ENCODE assay signal across 8 cellular contexts in the genomic region with DNA sequence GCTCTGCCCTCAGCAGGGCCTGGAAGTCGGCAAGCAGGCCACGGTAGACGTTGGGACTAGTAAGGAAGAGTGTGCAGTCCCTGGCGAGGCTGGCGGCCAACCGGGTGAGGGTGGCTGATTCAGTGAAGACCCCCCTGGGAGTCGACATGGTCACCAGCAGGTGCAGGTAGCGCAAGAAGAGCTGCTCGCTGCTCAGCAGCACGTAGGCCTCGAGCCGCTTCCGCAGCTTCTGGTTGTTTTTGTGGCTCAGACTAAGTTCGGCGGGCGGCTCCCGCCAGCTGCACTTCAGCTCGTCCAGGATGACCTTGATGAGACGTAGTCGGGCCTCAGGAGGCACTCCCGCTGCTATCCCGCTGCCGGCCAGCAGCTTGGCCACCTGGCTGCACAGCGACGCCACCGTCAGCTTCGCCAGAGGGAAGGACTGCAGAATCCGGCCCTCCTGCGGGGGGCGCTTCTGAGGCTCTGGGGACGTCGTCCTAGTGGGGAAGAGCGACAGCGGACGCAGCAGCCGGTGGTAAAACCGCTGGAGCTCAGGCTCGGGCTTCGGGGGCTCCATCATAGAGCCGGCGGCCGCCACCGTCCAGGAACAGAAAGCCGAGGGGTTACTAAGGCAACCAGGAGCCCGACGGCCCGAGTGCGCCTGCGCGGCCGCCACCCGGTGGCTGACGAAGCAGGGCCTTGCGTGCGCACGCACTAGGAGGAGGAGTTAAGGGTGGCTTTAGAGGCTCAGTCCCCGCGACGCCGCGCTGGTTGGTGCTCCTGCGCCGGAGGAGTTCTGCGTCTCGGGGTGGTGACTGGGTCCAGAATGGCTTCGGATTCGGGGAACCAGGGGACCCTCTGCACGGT. TPM values are rescaled to one million over a fixed set of nuclear protein-coding genes. Genes with fewer than 3 reads are reported as not detected.
DNase-seq lines count a peak whose midpoint lies in the region; ATAC-seq and TF ChIP-seq lines count a peak whose summit lies in the region.

CCDC87 (minus strand) TSS at position 607 of the 846 bp plus-strand sequence; CDS start at position 559, 48 bp downstream.
A gene with protein sequence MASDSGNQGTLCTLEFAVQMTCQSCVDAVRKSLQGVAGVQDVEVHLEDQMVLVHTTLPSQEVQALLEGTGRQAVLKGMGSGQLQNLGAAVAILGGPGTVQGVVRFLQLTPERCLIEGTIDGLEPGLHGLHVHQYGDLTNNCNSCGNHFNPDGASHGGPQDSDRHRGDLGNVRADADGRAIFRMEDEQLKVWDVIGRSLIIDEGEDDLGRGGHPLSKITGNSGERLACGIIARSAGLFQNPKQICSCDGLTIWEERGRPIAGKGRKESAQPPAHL (plus strand): TSS at position 729 of the 846 bp plus-strand sequence. CDS start 77 bp downstream, at position 806.

- ATAC-seq in GM21786 (IDR thresholded peaks at IDR 0.05; ENCODE audit: unreplicated experiment), result peak; percentile 86
- peak; percentile 99 for ATAC-seq in Panc1
- peak; percentile 96 to 97 (median 96) for ATAC-seq in natural killer cell

- POLR2A ChIA-PET in Panc1 (lab: Charles Lee), result interaction anchor here (0.7 kb wide), 1 partner anchor 51 kb away, joined by 4 read pairs; no protein-coding TSS in a partner anchor

- H3K36me3 ChIP-seq in KOPT-K1 (ENCODE audit: insufficient read depth, low read length) (no peaks in the 10 kb centered on the region), Panc1 (ENCODE audit: control insufficient read depth, insufficient read depth, low read length) (no peaks in the 10 kb centered on the region)

- H3K9me3 Mint-ChIP-seq in activated T-helper 1 cell treated with anti-CD3 and anti-CD28 coated beads, Interleukin-12 subunit alpha, Interleukin-12 subunit beta, Interleukin-2, Interleukin-4 antibody, amounts not matched to agents 30 ng/mL and 10 ng/mL and 1 ng/mL, durations not matched to agents 14 hours and 24 hours and 36 hours, result no peaks in the 10 kb centered on the region
- H3K9me3 Mint-ChIP-seq in natural killer cell, result no peaks in the 10 kb centered on the region

- peak within 1 kb of the TSS; percentile 97 for H3K27ac Mint-ChIP-seq in activated T-helper 1 cell treated with anti-CD3 and anti-CD28 coated beads, Interleukin-12 subunit alpha, Interleukin-12 subunit beta, Interleukin-2, Interleukin-4 antibody, amounts not matched to agents 30 ng/mL and 10 ng/mL and 1 ng/mL, durations not matched to agents 14 hours and 24 hours and 36 hours
- peak within 1 kb of the TSS; percentile 98 to 100 for H3K27ac Mint-ChIP-seq in natural killer cell

- H3K4me3 Mint-ChIP-seq in activated T-helper 1 cell treated with anti-CD3 and anti-CD28 coated beads, Interleukin-12 subunit alpha, Interleukin-12 subunit beta, Interleukin-2, Interleukin-4 antibody, amounts not matched to agents 30 ng/mL and 10 ng/mL and 1 ng/mL, durations not matched to agents 14 hours and 24 hours and 36 hours, result peak within 1 kb of the TSS; percentile 100
- H3K4me3 Mint-ChIP-seq in natural killer cell, result peak within 1 kb of the TSS; percentile 100

- DNase-seq in Daoy (ENCODE audit: low read depth), result peak; percentile 97
- peak; percentile 86 for DNase-seq in Panc1 (ENCODE audit: low read depth, low spot score)
- DNase-seq in activated T-helper 1 cell treated with anti-CD3 and anti-CD28 coated beads, Interleukin-12 subunit alpha, Interleukin-12 subunit beta, Interleukin-2, Interleukin-4 antibody, amounts not matched to agents 30 ng/mL and 10 ng/mL and 1 ng/mL, durations not matched to agents 14 hours and 24 hours and 36 hours (ENCODE audit: low spot score), result peak; percentile 96
- DNase-seq in fibroblast of gingiva (ENCODE audit: low read depth), result peak; percentile 93
- DNase-seq in natural killer cell, result peak; percentile 98
- DNase-seq in stimulated activated naive CD4-positive, alpha-beta T cell treated with Interleukin-2 at 50 U/mL for 16 hours (lab: John Stamatoyannopoulos, UW), result peak; percentile 97

- peak within 1 kb of the TSS; percentile 88 to 95 for H3K4me3 ChIP-seq in Panc1 (ENCODE audit: low read depth in 2 of 2, low read length in 2 of 2)

- peak; percentile 92 for TF ChIP-seq CTCF in Panc1 (IDR thresholded peaks at IDR 0.05)
- peak; percentile 72 for TF ChIP-seq CTCF in natural killer cell (IDR thresholded peaks at IDR 0.05)

- BruUV-seq in Panc1 (replicated peaks; lab: Mats Ljungman, UMichigan), result no TSS peak

- H3K27me3 ChIP-seq in Panc1 (ENCODE audit: control insufficient read depth, insufficient read depth, low read length), result no peaks in the 10 kb centered on the region

- H3K27me3 Mint-ChIP-seq in activated T-helper 1 cell treated with anti-CD3 and anti-CD28 coated beads, Interleukin-12 subunit alpha, Interleukin-12 subunit beta, Interleukin-2, Interleukin-4 antibody, amounts not matched to agents 30 ng/mL and 10 ng/mL and 1 ng/mL, durations not matched to agents 14 hours and 24 hours and 36 hours (ENCODE audit: insufficient read depth), result no peaks in the 10 kb centered on the region
- H3K27me3 Mint-ChIP-seq in natural killer cell (ENCODE audit: low read depth in 2 of 2), result no peaks in the 10 kb centered on the region

- in situ Hi-C loops in Panc1 (cut with HindIII; ENCODE audit: low pct_unique_long_range_greater_than_20kb, low sequenced_read_pairs), result no loop called here

- peaks cover 8% of the 10 kb centered on the region for H3K4me1 ChIP-seq in Panc1 (ENCODE audit: control insufficient read depth, insufficient read depth, low read length)

- H3K4me1 Mint-ChIP-seq in activated T-helper 1 cell treated with anti-CD3 and anti-CD28 coated beads, Interleukin-12 subunit alpha, Interleukin-12 subunit beta, Interleukin-2, Interleukin-4 antibody, amounts not matched to agents 30 ng/mL and 10 ng/mL and 1 ng/mL, durations not matched to agents 14 hours and 24 hours and 36 hours (ENCODE audit: low read depth), result peaks cover 30% of the 10 kb centered on the region
- H3K4me1 Mint-ChIP-seq in natural killer cell, result peaks cover 31 to 33% of the 10 kb centered on the region in 2 donors

- H3K9me3 ChIP-seq in KOPT-K1 (ENCODE audit: insufficient read depth, low read length, poor library complexity, severe bottlenecking), result no peaks in the 10 kb centered on the region
- H3K9me3 ChIP-seq in Panc1 (ENCODE audit: control insufficient read depth, insufficient read depth, low read depth, low read length), result no peaks in the 10 kb centered on the region; the same call in 1 of the 2 replicates

- intact Hi-C loops in Panc1 (cut with micrococcal nuclease; ENCODE audit: unreplicated experiment), result no loop called here
- intact Hi-C loops in activated T-helper 1 cell treated with anti-CD3 and anti-CD28 coated beads, Interleukin-12 subunit alpha, Interleukin-12 subunit beta, Interleukin-2, Interleukin-4 antibody, amounts not matched to agents 30 ng/mL and 10 ng/mL and 1 ng/mL, durations not matched to agents 14 hours and 24 hours and 36 hours (cut with micrococcal nuclease), result loop anchor here (1.0 to 2.0 kb wide), 6 partner anchors 24 to 250 kb away; partner anchors contain the start of genes ACTN3, RBM14, RBM4 and RCE1
- intact Hi-C loops in natural killer cell (cut with micrococcal nuclease), result loop anchor here (1.0 kb wide), 3 partner anchors 24 to 86 kb away; partner anchors contain the start of genes RBM14 and RBM4

- H3K36me3 Mint-ChIP-seq in activated T-helper 1 cell treated with anti-CD3 and anti-CD28 coated beads, Interleukin-12 subunit alpha, Interleukin-12 subunit beta, Interleukin-2, Interleukin-4 antibody, amounts not matched to agents 30 ng/mL and 10 ng/mL and 1 ng/mL, durations not matched to agents 14 hours and 24 hours and 36 hours (ENCODE audit: low read depth), result peaks cover 3% of the 10 kb centered on the region
- no peaks in the 10 kb centered on the region for H3K36me3 Mint-ChIP-seq in natural killer cell

- peak within 1 kb of the TSS; percentile 67 for H3K27ac ChIP-seq in KOPT-K1 (ENCODE audit: low read depth, low read length, poor library complexity, severe bottlenecking)
- H3K27ac ChIP-seq in Panc1 (ENCODE audit: low read length), result peak within 1 kb of the TSS; percentile 96

- CTCF ChIA-PET in Panc1 (lab: Charles Lee), result interaction anchor here (0.5 to 1.1 kb wide), 2 partner anchors 86 to 97 kb away, joined by 3 to 5 read pairs; no protein-coding TSS in a partner anchor

RNA-seq across cellular contexts. Expression of gene CCDC87, which starts in this region (rescaled TPM):
- 0.27 TPM in 1 of 2 replicates, not detected in the other for total RNA-seq in Daoy (2014; rRNA removed; shearing (Covaris generic))
- 2.0 TPM for total RNA-seq in Panc1 (2021; ENCODE audit: unreplicated experiment)
- 1.0 TPM for polyA plus RNA-seq in Panc1 (2012; ENCODE audit: insufficient read length)
- total RNA-seq in activated T-helper 1 cell treated with anti-CD3 and anti-CD28 coated beads, Interleukin-12 subunit alpha, Interleukin-12 subunit beta, Interleukin-2, Interleukin-4 antibody, amounts not matched to agents 30 ng/mL and 10 ng/mL and 1 ng/mL, durations not matched to agents 14 hours and 24 hours and 36 hours, result 0.29 and 0.37 TPM in 2 replicates
- under 1 TPM; 0.40 to 0.68 (median 0.49) TPM for total RNA-seq in natural killer cell

RNA-seq across cellular contexts. Expression of the second gene that starts in this region (rescaled TPM):
- total RNA-seq in Daoy (2014; rRNA removed; shearing (Covaris generic)), result 15.0 and 18.1 TPM in 2 replicates
- total RNA-seq in Panc1 (2021; ENCODE audit: unreplicated experiment) (55.3 TPM), natural killer cell (10 to 100 TPM; 27.1 to 35.6 (median 32.4) TPM)
- polyA plus RNA-seq in Panc1 (2012; ENCODE audit: insufficient read length), result 68.6 TPM
- 25.3 and 32.1 TPM in 2 replicates for total RNA-seq in activated T-helper 1 cell treated with anti-CD3 and anti-CD28 coated beads, Interleukin-12 subunit alpha, Interleukin-12 subunit beta, Interleukin-2, Interleukin-4 antibody, amounts not matched to agents 30 ng/mL and 10 ng/mL and 1 ng/mL, durations not matched to agents 14 hours and 24 hours and 36 hours

Comparison
In these comparisons a context has a peak if more than half of its experiments do, and no peak if none do; other contexts are left out.
1. Peak in every context shown above with its lines: DNase-seq, ATAC-seq, H3K4me3 ChIP-seq and H3K27ac ChIP-seq.